In the genomic region with DNA sequence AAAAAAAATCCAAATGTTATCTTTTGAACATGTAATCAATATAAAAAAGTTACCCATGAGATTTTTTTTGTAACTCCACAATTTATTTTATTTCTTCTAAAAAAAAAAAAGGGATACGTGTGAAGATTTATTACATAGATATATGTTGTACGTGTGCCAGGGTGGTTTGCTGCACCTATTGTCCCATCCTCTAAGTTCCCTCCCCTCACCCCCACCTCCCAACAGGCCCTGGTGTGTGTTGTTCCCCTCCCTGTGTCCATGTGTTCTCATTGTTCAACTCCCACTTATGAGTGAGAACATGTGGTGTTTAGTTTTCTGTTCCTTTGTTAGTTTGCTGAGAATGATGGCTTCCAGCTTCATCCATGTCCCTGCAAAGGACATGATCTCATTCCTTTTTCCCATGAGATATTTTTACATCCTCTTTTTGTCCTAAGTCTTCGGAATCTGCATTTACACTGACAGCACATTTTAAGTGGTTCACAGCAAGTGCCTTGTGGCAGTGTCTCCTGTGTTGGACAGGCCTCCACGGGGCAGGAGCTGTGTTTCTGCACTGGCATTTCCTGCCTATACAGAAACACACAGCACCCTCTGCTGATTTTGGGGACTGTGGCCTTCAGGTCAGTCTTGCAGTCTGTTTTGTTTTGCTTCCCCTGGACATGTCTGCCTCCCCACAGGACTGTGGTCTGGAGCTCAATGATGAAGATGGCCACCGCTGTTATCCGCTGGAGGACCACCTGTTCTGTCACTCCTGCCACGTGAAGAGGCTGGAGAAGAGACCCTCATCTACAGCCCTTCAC, we compare ENCODE assay signal across 9 cellular contexts. TPM values are rescaled to one million over a fixed set of nuclear protein-coding genes. Genes with fewer than 3 reads are reported as not detected.
DNase-seq lines count a peak whose midpoint lies in the region; ATAC-seq, FAIRE-seq and TF ChIP-seq lines count a peak whose summit lies in the region.
"Had no signal": no experiment of that assay in that cellular context is flagged by ENCODE, and none has a peak within 500 bp of the region (broad histone marks: within the 10 kb centered on the region; RNA-seq: fewer than 3 reads in every experiment).

No MANE protein-coding gene starts in this region.

- BruUV-seq in PC-9 (replicated peaks; lab: Mats Ljungman, UMichigan) = no TSS peak
- BruUV-seq in endothelial cell of umbilical vein (replicated peaks; lab: Mats Ljungman, UMichigan) = no TSS peak

- H3K9me3 ChIP-seq in PC-9 (ENCODE audit: insufficient read depth, low read depth) = no peaks in the 10 kb centered on the region
- no peaks in the 10 kb centered on the region for H3K9me3 ChIP-seq in endothelial cell of umbilical vein (replicated peaks; ENCODE audit: control insufficient read depth, insufficient read depth, low read length)
- no peaks in the 10 kb centered on the region for H3K9me3 ChIP-seq in neural progenitor cell (ENCODE audit: low read depth)

- H3K36me3 ChIP-seq in PC-9 (ENCODE audit: low read depth) (0 out of 2 replicates have a peak, but pooled peaks cover 6% of the 10 kb centered on the region), endothelial cell of umbilical vein (ENCODE audit: control insufficient read depth in 2 of 2, extremely low read depth in 1 of 2, insufficient read depth in 2 of 2, low read length in 2 of 2) (peaks cover 9 to 30% of the 10 kb centered on the region in 2 experiments), neural progenitor cell (no peaks in the 10 kb centered on the region)

- H3F3A ChIP-seq in PC-9 (ENCODE audit: insufficient read depth, low read depth) (peaks cover 13% of the 10 kb centered on the region; the same call in 1 of the 2 replicates), neural progenitor cell (ENCODE audit: low read depth) (no peaks in the 10 kb centered on the region)

- H2AFZ ChIP-seq in PC-9 (no peak overlapping the region), endothelial cell of umbilical vein (ENCODE audit: low read depth, low read length) (no peak overlapping the region), neural progenitor cell (replicated peaks) (no peak overlapping the region)

- no peak for ATAC-seq in GM19324 (IDR thresholded peaks at IDR 0.05; ENCODE audit: low FRiP score, unreplicated experiment)

- H3K4me3 ChIP-seq in PC-9 (no peak overlapping the region), endothelial cell of umbilical vein (replicated peaks in 1 of 3; ENCODE audit: insufficient read depth in 1 of 3, low read depth in 1 of 3, low read length in 3 of 3) (no peak overlapping the region), neural progenitor cell (no peak overlapping the region)

- TF ChIP-seq CTCF in CD14-positive monocyte (IDR thresholded peaks at IDR 0.05) (no peak), PC-9 (conservative IDR thresholded peaks at IDR 0.05) (no peak), endothelial cell of umbilical vein (IDR thresholded peaks at IDR 0.05; ENCODE audit: extremely low read depth in 1 of 2, insufficient read depth in 1 of 2, low read depth in 1 of 2, low read length in 2 of 2) (no peak), neural progenitor cell (IDR thresholded peaks at IDR 0.05) (no peak)

- dilution Hi-C loops in endothelial cell of umbilical vein (cut with MboI; ENCODE audit: extremely low pct_ligation_motif_present, low sequenced_read_pairs) = no loop called here

- TF ChIP-seq POLR2A in endothelial cell of umbilical vein (IDR thresholded peaks at IDR 0.05; ENCODE audit: low read depth, low read length) (no peak), GM12891 (IDR thresholded peaks at IDR 0.05; ENCODE audit: low read depth, low read length) (no peak)

- no peaks in the 10 kb centered on the region for H3K79me2 ChIP-seq in PC-9 (ENCODE audit: low read depth)
- no peaks in the 10 kb centered on the region for H3K79me2 ChIP-seq in endothelial cell of umbilical vein (ENCODE audit: control insufficient read depth, insufficient read depth, low read length)
- H3K79me2 ChIP-seq in neural progenitor cell (ENCODE audit: low read depth) = no peaks in the 10 kb centered on the region

- FAIRE-seq in endothelial cell of umbilical vein (lab: Jason Lieb, UNC) (peak; percentile 70), GM12891 (lab: Jason Lieb, UNC) (no peak)
- FAIRE-seq: frontal cortex had no signal

- H3K27me3 Mint-ChIP-seq in CD14-positive monocyte (ENCODE audit: low read depth in 3 of 3) (peaks cover 0 to 2% (median 0%) of the 10 kb centered on the region in 3 donors), neural progenitor cell (ENCODE audit: insufficient read depth, low read depth) (peaks cover 2% of the 10 kb centered on the region)

- DNase-seq in CD14-positive monocyte (ENCODE audit: low spot score) = no peak
- DNase-seq in PC-9 = no peak
- DNase-seq in endothelial cell of umbilical vein (ENCODE audit: low read depth, low spot score) = no peak
- DNase-seq in neural progenitor cell (ENCODE audit: low spot score) = no peak
- DNase-seq in middle frontal gyrus (ENCODE audit: extremely low spot score, low spot score) = no peak
- DNase-seq in GM12891 (ENCODE audit: insufficient read length, low spot score) = no peak
- DNase-seq in NCI-H82 (lab: John Stamatoyannopoulos, UW) = no peak

- POLR2A ChIA-PET in PC-9 (lab: Charles Lee; ENCODE audit: unreplicated experiment) (no interaction called here), endothelial cell of umbilical vein (lab: Charles Lee) (no interaction called here)

- H3K9me3 Mint-ChIP-seq in CD14-positive monocyte = no peaks in the 10 kb centered on the region
- no peaks in the 10 kb centered on the region for H3K9me3 Mint-ChIP-seq in neural progenitor cell

- CTCF ChIA-PET in PC-9 (lab: Charles Lee) = interaction anchor here (0.7 kb wide), 1 partner anchor 131 kb away, joined by 3 read pairs; no protein-coding TSS in a partner anchor
- CTCF ChIA-PET in endothelial cell of umbilical vein (lab: Charles Lee) = interaction anchor here (0.9 kb wide), 1 partner anchor 16 kb away, joined by 6 read pairs; no protein-coding TSS in a partner anchor

- H3K4me2 ChIP-seq in PC-9 = peak overlapping the region; percentile 41
- H3K4me2 ChIP-seq in endothelial cell of umbilical vein (ENCODE audit: insufficient read depth, low read length) = no peak overlapping the region
- no peak overlapping the region for H3K4me2 ChIP-seq in neural progenitor cell

- H3K36me3 Mint-ChIP-seq in CD14-positive monocyte (peaks cover 62 to 68% of the 10 kb centered on the region in 2 donors), neural progenitor cell (peaks cover 26% of the 10 kb centered on the region)

- H3K27ac ChIP-seq in PC-9 (peak overlapping the region; percentile 78), endothelial cell of umbilical vein (ENCODE audit: insufficient read depth, low read depth, low read length) (peak overlapping the region; percentile 3), neural progenitor cell (no peak overlapping the region)

- H3K4me3 Mint-ChIP-seq in CD14-positive monocyte = peak overlapping the region; percentile 61 to 66
- H3K4me3 Mint-ChIP-seq in neural progenitor cell = no peak overlapping the region

- H3K9me1 ChIP-seq in endothelial cell of umbilical vein (replicated peaks; ENCODE audit: control insufficient read depth, extremely low read depth, insufficient read depth, low read length) = no peaks in the 10 kb centered on the region

- no peaks in the 10 kb centered on the region for H4K20me1 ChIP-seq in PC-9 (ENCODE audit: insufficient read depth)
- no peaks in the 10 kb centered on the region for H4K20me1 ChIP-seq in endothelial cell of umbilical vein (replicated peaks; ENCODE audit: control insufficient read depth, extremely low read depth, insufficient read depth, low read length)
- no peaks in the 10 kb centered on the region for H4K20me1 ChIP-seq in neural progenitor cell (ENCODE audit: low read depth)

- H3K27ac Mint-ChIP-seq in CD14-positive monocyte (peak overlapping the region; percentile 26 to 88 (median 74)), neural progenitor cell (peak overlapping the region; percentile 48)

- H3K27me3 ChIP-seq in PC-9 (ENCODE audit: insufficient read depth, low read depth) = no peaks in the 10 kb centered on the region
- H3K27me3 ChIP-seq in endothelial cell of umbilical vein (ENCODE audit: control insufficient read depth in 2 of 2, insufficient read depth in 2 of 2, low read length in 2 of 2) = no peaks in the 10 kb centered on the region
- H3K27me3 ChIP-seq in neural progenitor cell = no peaks in the 10 kb centered on the region

- no peaks in the 10 kb centered on the region for H3K9me2 ChIP-seq in PC-9 (ENCODE audit: insufficient read depth)

- H3K4me1 ChIP-seq in PC-9 (replicated peaks; ENCODE audit: insufficient read depth) = peaks cover 14% of the 10 kb centered on the region
- peaks cover 7% of the 10 kb centered on the region for H3K4me1 ChIP-seq in endothelial cell of umbilical vein (ENCODE audit: control insufficient read depth, extremely low read depth, insufficient read depth, low read length)
- no peaks in the 10 kb centered on the region for H3K4me1 ChIP-seq in neural progenitor cell

- H3K4me1 Mint-ChIP-seq in CD14-positive monocyte (peaks cover 35% of the 10 kb centered on the region), neural progenitor cell (peaks cover 4% of the 10 kb centered on the region)

- H3K9ac ChIP-seq in endothelial cell of umbilical vein (replicated peaks; ENCODE audit: extremely low read depth, insufficient read depth, low read length) (no peak overlapping the region), neural progenitor cell (no peak overlapping the region)

- intact Hi-C loops in CD14-positive monocyte (cut with micrococcal nuclease) = no loop called here
- intact Hi-C loops in PC-9 (cut with micrococcal nuclease; ENCODE audit: unreplicated experiment) = no loop called here
- intact Hi-C loops in endothelial cell of umbilical vein (cut with micrococcal nuclease) = no loop called here

TF ChIP-seq in endothelial cell of umbilical vein, 7 proteins besides CTCF, POLR2A, EP300 and RAD21 (continues in another document):
- no peak for TF ChIP-seq EZH2 (IDR thresholded peaks at IDR 0.05; ENCODE audit: borderline replicate concordance, low read depth, low read length, severe bottlenecking)
- TF ChIP-seq MYC (IDR thresholded peaks at IDR 0.05; ENCODE audit: low read depth, low read length) = no peak

TF ChIP-seq in GM12891, 5 proteins besides CTCF, POLR2A, EP300 and RAD21 (continues in another document):
- no peak for TF ChIP-seq SPI1 (IDR thresholded peaks at IDR 0.05; ENCODE audit: low read depth, low read length)
- TF ChIP-seq PAX5 (IDR thresholded peaks at IDR 0.05; ENCODE audit: insufficient read depth, low read length, severe bottlenecking) = no peak

RNA-seq across cellular contexts. Expression of a gene that starts 12.8 kb away (rescaled TPM):
- 10 to 100 TPM; 14.6 to 21.5 TPM for polyA plus RNA-seq in CD14-positive monocyte
- total RNA-seq in PC-9 (2021) = 29.9 and 33.9 TPM in 2 replicates
- 35.4 and 39.9 TPM in 2 replicates for total RNA-seq in endothelial cell of umbilical vein
- 9.1 and 11.9 TPM in 2 replicates for polyA plus RNA-seq in endothelial cell of umbilical vein
- 7.3 and 8.1 TPM in 2 replicates for polyA plus RNA-seq in endothelial cell of umbilical vein (2011; cell fraction: cytosol; rRNA removed)
- 46.6 and 57.5 TPM in 2 replicates for polyA plus RNA-seq in endothelial cell of umbilical vein (2011; cell fraction: nucleus; rRNA removed)
- 23.9 and 24.6 TPM in 2 replicates for polyA plus RNA-seq in endothelial cell of umbilical vein (2012)
- 39.4 and 43.0 TPM in 2 replicates for polyA minus RNA-seq in endothelial cell of umbilical vein
- polyA minus RNA-seq in endothelial cell of umbilical vein (2011; cell fraction: cytosol; rRNA and poly(A)+ RNA removed) = 24.6 TPM
- 53.3 and 80.0 TPM in 2 replicates for polyA minus RNA-seq in endothelial cell of umbilical vein (2011; cell fraction: nucleus; rRNA and poly(A)+ RNA removed)
- 46.7 and 61.8 TPM in 2 replicates for total RNA-seq in neural progenitor cell (ENCODE audit: low replicate concordance)
- polyA plus RNA-seq in GM12891 (2012; ENCODE audit: low read depth, missing spikeins) = 12.0 TPM
